In the genomic region with DNA sequence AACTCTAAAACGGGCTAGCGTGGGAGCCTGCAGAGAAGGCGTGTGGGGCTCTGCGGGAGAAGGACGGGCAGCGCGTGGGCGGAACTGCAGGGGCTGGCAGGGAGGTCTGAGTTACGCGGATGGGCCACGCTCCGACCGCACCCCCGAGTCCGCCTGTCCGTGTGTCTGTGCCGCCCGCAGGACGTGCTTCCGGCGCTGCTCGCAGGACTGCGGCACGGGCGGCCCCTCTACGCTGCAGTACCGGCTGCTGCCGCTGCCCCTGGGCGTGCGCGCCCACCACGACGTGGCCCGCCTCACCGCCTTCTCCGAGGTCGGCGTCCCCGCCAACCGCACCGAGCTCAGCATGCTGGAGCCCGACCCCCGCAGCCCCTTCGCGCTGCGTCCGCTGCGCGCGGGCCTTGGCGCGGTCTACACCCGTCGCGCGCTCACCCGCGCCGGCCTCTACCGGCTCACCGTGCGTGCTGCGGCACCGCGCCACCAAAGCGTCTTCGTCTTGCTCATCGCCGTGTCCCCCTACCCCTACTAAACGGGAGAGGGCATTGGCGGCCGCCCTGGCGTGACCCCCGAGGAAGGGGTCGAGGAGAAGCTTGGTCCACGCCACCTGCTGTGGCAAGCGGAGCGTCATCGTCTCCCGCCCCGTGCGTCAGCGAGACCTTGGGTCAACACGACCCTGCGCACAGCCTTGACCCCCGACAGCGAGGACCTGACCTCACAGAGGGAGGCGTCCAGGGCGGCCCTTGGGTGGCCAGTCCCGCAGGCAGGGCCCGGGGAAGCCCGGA, we compare ENCODE assay signal across 9 cellular contexts. TPM values are rescaled to one million over a fixed set of nuclear protein-coding genes. Genes with fewer than 3 reads are reported as not detected.
A peak's percentile ranks its signal among the peaks of the same experiment; 100 is the strongest.
DNase-seq lines count a peak whose midpoint lies in the region; ATAC-seq and TF ChIP-seq lines count a peak whose summit lies in the region.
"Had no signal": no experiment of that assay in that cellular context is flagged by ENCODE, and none has a peak within 500 bp of the region (broad histone marks: within the 10 kb centered on the region; RNA-seq: fewer than 3 reads in every experiment).

No MANE protein-coding gene starts in this region.

- CTCF ChIA-PET in Caco-2 (lab: Charles Lee) = no interaction called here

- POLR2A ChIA-PET in Caco-2 (lab: Charles Lee) = no interaction called here

- peak; percentile 88 for ATAC-seq in left ventricle myocardium superior
- ATAC-seq in HG03139 (IDR thresholded peaks at IDR 0.05; ENCODE audit: unreplicated experiment) = no peak
- ATAC-seq in GM21447 (IDR thresholded peaks at IDR 0.05; ENCODE audit: unreplicated experiment) = no peak

- no peaks in the 10 kb centered on the region for H3K36me3 Mint-ChIP-seq in Caco-2 (ENCODE audit: insufficient read depth, unreplicated experiment)
- H3K36me3 Mint-ChIP-seq in activated T-helper 2 cell treated with anti-CD3 and anti-CD28 coated beads, Interferon-gamma antibody, Interleukin-2, Interleukin-4, amounts not matched to agents 10 μg/mL and 5 μg/mL and 100 μg/mL, durations not matched to agents 14 hours and 24 hours and 36 hours (ENCODE audit: low read depth) = no peaks in the 10 kb centered on the region
- H3K36me3 Mint-ChIP-seq: IgD-negative memory B cell had no signal

- H3K27me3 Mint-ChIP-seq in Caco-2 (ENCODE audit: insufficient read depth, unreplicated experiment) = no peaks in the 10 kb centered on the region
- peaks cover 32% of the 10 kb centered on the region for H3K27me3 Mint-ChIP-seq in activated T-helper 2 cell treated with anti-CD3 and anti-CD28 coated beads, Interferon-gamma antibody, Interleukin-2, Interleukin-4, amounts not matched to agents 10 μg/mL and 5 μg/mL and 100 μg/mL, durations not matched to agents 14 hours and 24 hours and 36 hours (ENCODE audit: low read depth)

- intact Hi-C loops in Caco-2 (cut with micrococcal nuclease; ENCODE audit: unreplicated experiment) (loop anchor here (1.0 kb wide), 1 partner anchor 18 kb away; no protein-coding TSS in a partner anchor), left ventricle myocardium superior (cut with micrococcal nuclease) (no loop called here)
- intact Hi-C loops in activated T-helper 2 cell treated with anti-CD3 and anti-CD28 coated beads, Interferon-gamma antibody, Interleukin-2, Interleukin-4, amounts not matched to agents 10 μg/mL and 5 μg/mL and 100 μg/mL, durations not matched to agents 14 hours and 24 hours and 36 hours (cut with micrococcal nuclease) = no loop called here

- no peaks in the 10 kb centered on the region for H3K36me3 ChIP-seq in Caco-2 (ENCODE audit: control insufficient read depth, insufficient read depth, low read length)

- H3K9me3 ChIP-seq in Caco-2 = peaks cover 8% of the 10 kb centered on the region; the same call in 1 of the 2 replicates

- no peaks in the 10 kb centered on the region for H3K9me3 Mint-ChIP-seq in Caco-2 (ENCODE audit: unreplicated experiment)
- H3K9me3 Mint-ChIP-seq in activated T-helper 2 cell treated with anti-CD3 and anti-CD28 coated beads, Interferon-gamma antibody, Interleukin-2, Interleukin-4, amounts not matched to agents 10 μg/mL and 5 μg/mL and 100 μg/mL, durations not matched to agents 14 hours and 24 hours and 36 hours = no peaks in the 10 kb centered on the region
- H3K9me3 Mint-ChIP-seq: IgD-negative memory B cell had no signal

- H3K4me3 ChIP-seq in Caco-2 (ENCODE audit: low read depth, low read length) = peak overlapping the region; percentile 61
- peak overlapping the region in 5 of 7 experiments; percentile 6 to 36 (median 15) for H3K4me3 ChIP-seq in skin epidermis

- H3K27ac ChIP-seq in skin epidermis = no peak overlapping the region

- peak; percentile 15; the same call in 1 of the 2 replicates for TF ChIP-seq RAD21 in Ishikawa (IDR thresholded peaks at IDR 0.05; ENCODE audit: low read depth)

- peaks cover 13% of the 10 kb centered on the region for H3K4me1 ChIP-seq in Caco-2

- no peaks in the 10 kb centered on the region for H3K27me3 ChIP-seq in Caco-2 (replicated peaks; ENCODE audit: control insufficient read depth, insufficient read depth, low read length)

- BruUV-seq in Caco-2 (replicated peaks; lab: Mats Ljungman, UMichigan) = no TSS peak

- TF ChIP-seq EP300 in Ishikawa (IDR thresholded peaks at IDR 0.05; ENCODE audit: borderline replicate concordance) = 0 out of 2 replicates have a peak, but pooled peaks have one; percentile 29

- no peaks in the 10 kb centered on the region for H3K4me1 Mint-ChIP-seq in Caco-2 (ENCODE audit: low read depth, unreplicated experiment)
- H3K4me1 Mint-ChIP-seq in activated T-helper 2 cell treated with anti-CD3 and anti-CD28 coated beads, Interferon-gamma antibody, Interleukin-2, Interleukin-4, amounts not matched to agents 10 μg/mL and 5 μg/mL and 100 μg/mL, durations not matched to agents 14 hours and 24 hours and 36 hours (ENCODE audit: low read depth) = no peaks in the 10 kb centered on the region

- H3K27ac Mint-ChIP-seq in Caco-2 (ENCODE audit: unreplicated experiment) = no peak overlapping the region
- H3K27ac Mint-ChIP-seq in activated T-helper 2 cell treated with anti-CD3 and anti-CD28 coated beads, Interferon-gamma antibody, Interleukin-2, Interleukin-4, amounts not matched to agents 10 μg/mL and 5 μg/mL and 100 μg/mL, durations not matched to agents 14 hours and 24 hours and 36 hours = no peak overlapping the region
- H3K27ac Mint-ChIP-seq: IgD-negative memory B cell had no signal

- peak; percentile 39 to 63 for TF ChIP-seq CTCF in Caco-2 (IDR thresholded peaks at IDR 0.05; ENCODE audit: insufficient read depth in 1 of 2, low read depth in 1 of 2, low read length in 1 of 2, severe bottlenecking in 1 of 2, unreplicated experiment in 1 of 2)

- DNase-seq in Caco-2 = peak; percentile 67 to 79
- DNase-seq in activated T-helper 2 cell treated with anti-CD3 and anti-CD28 coated beads, Interferon-gamma antibody, Interleukin-2, Interleukin-4, amounts not matched to agents 10 μg/mL and 5 μg/mL and 100 μg/mL, durations not matched to agents 14 hours and 24 hours and 36 hours (ENCODE audit: low spot score) = peak; percentile 17
- peak; percentile 72 for DNase-seq in left ventricle myocardium superior
- DNase-seq in DMS 273 treated with DMSO at 0.1 percent for 48 hours (lab: John Stamatoyannopoulos, UW) = no peak

- H3K4me3 Mint-ChIP-seq in Caco-2 (ENCODE audit: unreplicated experiment) = peak overlapping the region; percentile 73
- H3K4me3 Mint-ChIP-seq in activated T-helper 2 cell treated with anti-CD3 and anti-CD28 coated beads, Interferon-gamma antibody, Interleukin-2, Interleukin-4, amounts not matched to agents 10 μg/mL and 5 μg/mL and 100 μg/mL, durations not matched to agents 14 hours and 24 hours and 36 hours (ENCODE audit: low read depth) = no peak overlapping the region

TF ChIP-seq in Ishikawa, 13 proteins besides CTCF, POLR2A, EP300 and RAD21:
- TF ChIP-seq FOXM1 (IDR thresholded peaks at IDR 0.05; ENCODE audit: borderline replicate concordance, low read depth) (no peak), NFIC (IDR thresholded peaks at IDR 0.05) (peak; percentile 6; the same call in 1 of the 2 replicates), ZBTB7A (IDR thresholded peaks at IDR 0.05; ENCODE audit: low read depth) (peak; percentile 91), EGR1 (IDR thresholded peaks at IDR 0.05) (peak; percentile 94), TEAD4 (IDR thresholded peaks at IDR 0.05) (no peak)
- TF ChIP-seq, protein P1, sequence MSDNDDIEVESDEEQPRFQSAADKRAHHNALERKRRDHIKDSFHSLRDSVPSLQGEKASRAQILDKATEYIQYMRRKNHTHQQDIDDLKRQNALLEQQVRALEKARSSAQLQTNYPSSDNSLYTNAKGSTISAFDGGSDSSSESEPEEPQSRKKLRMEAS (IDR thresholded peaks at IDR 0.05) = peak; percentile 79
- TF ChIP-seq, protein P2, sequence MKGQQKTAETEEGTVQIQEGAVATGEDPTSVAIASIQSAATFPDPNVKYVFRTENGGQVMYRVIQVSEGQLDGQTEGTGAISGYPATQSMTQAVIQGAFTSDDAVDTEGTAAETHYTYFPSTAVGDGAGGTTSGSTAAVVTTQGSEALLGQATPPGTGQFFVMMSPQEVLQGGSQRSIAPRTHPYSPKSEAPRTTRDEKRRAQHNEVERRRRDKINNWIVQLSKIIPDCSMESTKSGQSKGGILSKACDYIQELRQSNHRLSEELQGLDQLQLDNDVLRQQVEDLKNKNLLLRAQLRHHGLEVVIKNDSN (IDR thresholded peaks at IDR 0.05) = no peak
- TF ChIP-seq, protein P3, sequence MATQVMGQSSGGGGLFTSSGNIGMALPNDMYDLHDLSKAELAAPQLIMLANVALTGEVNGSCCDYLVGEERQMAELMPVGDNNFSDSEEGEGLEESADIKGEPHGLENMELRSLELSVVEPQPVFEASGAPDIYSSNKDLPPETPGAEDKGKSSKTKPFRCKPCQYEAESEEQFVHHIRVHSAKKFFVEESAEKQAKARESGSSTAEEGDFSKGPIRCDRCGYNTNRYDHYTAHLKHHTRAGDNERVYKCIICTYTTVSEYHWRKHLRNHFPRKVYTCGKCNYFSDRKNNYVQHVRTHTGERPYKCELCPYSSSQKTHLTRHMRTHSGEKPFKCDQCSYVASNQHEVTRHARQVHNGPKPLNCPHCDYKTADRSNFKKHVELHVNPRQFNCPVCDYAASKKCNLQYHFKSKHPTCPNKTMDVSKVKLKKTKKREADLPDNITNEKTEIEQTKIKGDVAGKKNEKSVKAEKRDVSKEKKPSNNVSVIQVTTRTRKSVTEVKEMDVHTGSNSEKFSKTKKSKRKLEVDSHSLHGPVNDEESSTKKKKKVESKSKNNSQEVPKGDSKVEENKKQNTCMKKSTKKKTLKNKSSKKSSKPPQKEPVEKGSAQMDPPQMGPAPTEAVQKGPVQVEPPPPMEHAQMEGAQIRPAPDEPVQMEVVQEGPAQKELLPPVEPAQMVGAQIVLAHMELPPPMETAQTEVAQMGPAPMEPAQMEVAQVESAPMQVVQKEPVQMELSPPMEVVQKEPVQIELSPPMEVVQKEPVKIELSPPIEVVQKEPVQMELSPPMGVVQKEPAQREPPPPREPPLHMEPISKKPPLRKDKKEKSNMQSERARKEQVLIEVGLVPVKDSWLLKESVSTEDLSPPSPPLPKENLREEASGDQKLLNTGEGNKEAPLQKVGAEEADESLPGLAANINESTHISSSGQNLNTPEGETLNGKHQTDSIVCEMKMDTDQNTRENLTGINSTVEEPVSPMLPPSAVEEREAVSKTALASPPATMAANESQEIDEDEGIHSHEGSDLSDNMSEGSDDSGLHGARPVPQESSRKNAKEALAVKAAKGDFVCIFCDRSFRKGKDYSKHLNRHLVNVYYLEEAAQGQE (IDR thresholded peaks at IDR 0.05; ENCODE audit: low read depth) = no peak
TF ChIP-seq in Ishikawa: peak in this region for 4.

RNA-seq across cellular contexts. Expression of a gene that starts 11.4 kb away (rescaled TPM):
- total RNA-seq in Caco-2 (2022) = 76.9 and 118 TPM in 2 replicates
- 2.4 and 3.2 TPM in 2 replicates for total RNA-seq in activated T-helper 2 cell treated with anti-CD3 and anti-CD28 coated beads, Interferon-gamma antibody, Interleukin-2, Interleukin-4, amounts not matched to agents 10 μg/mL and 5 μg/mL and 100 μg/mL, durations not matched to agents 14 hours and 24 hours and 36 hours
- total RNA-seq in left ventricle myocardium superior = 65.5 TPM

Comparison
In these comparisons a context has a peak if more than half of its experiments do, and no peak if none do; other contexts are left out.
1. RNA of a gene that starts 11.4 kb away (total RNA-seq): 76.9 to 118 TPM in Caco-2 and 65.5 TPM in left ventricle myocardium superior (single experiment); 2.4 to 3.2 TPM in activated T-helper 2 cell treated with anti-CD3 and anti-CD28 coated beads, Interferon-gamma antibody, Interleukin-2, Interleukin-4, amounts not matched to agents 10 μg/mL and 5 μg/mL and 100 μg/mL, durations not matched to agents 14 hours and 24 hours and 36 hours; every median in the first group is over 10 times any median in the second.